Comparison of ENCODE assay signal across 18 cellular contexts in the genomic region with DNA sequence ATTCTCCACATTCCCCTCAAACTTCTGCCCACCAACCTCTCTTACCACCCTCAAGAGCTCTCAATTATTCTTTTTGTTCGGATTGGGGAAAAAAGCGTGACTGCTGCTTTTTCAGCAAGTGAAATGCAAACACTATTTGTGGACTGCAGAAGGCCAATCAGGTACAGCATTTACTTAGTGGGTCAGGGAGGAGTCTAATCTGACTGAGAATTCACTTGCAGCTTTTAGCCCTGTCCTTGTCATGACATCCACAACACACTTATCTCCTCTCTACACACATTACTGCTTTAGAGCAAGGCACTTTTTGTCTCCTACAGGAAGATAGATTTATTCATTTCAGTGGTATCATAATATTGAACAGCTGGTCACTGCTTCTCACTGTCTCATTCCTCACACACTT.
"Had no signal": no experiment of that assay in that cellular context is flagged by ENCODE, and none has a peak within 500 bp of the region (broad histone marks: within the 10 kb centered on the region; RNA-seq: fewer than 3 reads in every experiment).

No MANE protein-coding gene starts in this region.

- H3K4me1 ChIP-seq: esophagus squamous epithelium, spleen, testis had no signal

- ATAC-seq: activated CD8-positive, alpha-beta memory T cell treated with anti-CD3 and anti-CD28 coated beads, Interleukin-2, amount 10 ng/mL, durations not matched to agents 7 days and 5 days; activated T-helper 17 cell treated with anti-CD3 and anti-CD28 coated beads, Interleukin-2, amount 50 U/mL, for 72 hours; stimulated activated memory B cell treated with anti-CD40 and anti-IgM and Interleukin-4, amounts not matched to agents 10 μg/mL and 1 μg/mL and 100 μg/mL, for 72 hours had no signal

- H3K36me3 ChIP-seq: esophagus squamous epithelium, spleen had no signal

- DNase-seq: activated CD4-positive, alpha-beta T cell treated with anti-CD3 and anti-CD28 coated beads, Interleukin-2, amount 50 U/mL, for 48 hours; activated CD8-positive, alpha-beta memory T cell treated with anti-CD3 and anti-CD28 coated beads, Interleukin-2, amount 10 ng/mL, durations not matched to agents 7 days and 5 days; activated naive CD4-positive, alpha-beta T cell; activated naive CD8-positive, alpha-beta T cell treated with anti-CD3 and anti-CD28 coated beads for 36 hours; amniotic stem cell; effector CD8-positive, alpha-beta T cell; esophagus squamous epithelium; hypothalamus; islet precursor cell; midbrain; occipital lobe; posterior cingulate gyrus; retina; spleen; stimulated activated CD4-positive, alpha-beta T cell treated with anti-CD3 and anti-CD28 coated beads, Interleukin-4, amount 100 ng/mL, for 4 hours; testis had no signal

- H3K4me3 ChIP-seq: esophagus squamous epithelium, spleen, testis had no signal

- H3K27ac ChIP-seq: esophagus squamous epithelium, spleen, testis had no signal

- H3K9me3 ChIP-seq: esophagus squamous epithelium, spleen, testis had no signal

- H3K27me3 ChIP-seq: esophagus squamous epithelium, spleen, testis had no signal
